In the genomic region with DNA sequence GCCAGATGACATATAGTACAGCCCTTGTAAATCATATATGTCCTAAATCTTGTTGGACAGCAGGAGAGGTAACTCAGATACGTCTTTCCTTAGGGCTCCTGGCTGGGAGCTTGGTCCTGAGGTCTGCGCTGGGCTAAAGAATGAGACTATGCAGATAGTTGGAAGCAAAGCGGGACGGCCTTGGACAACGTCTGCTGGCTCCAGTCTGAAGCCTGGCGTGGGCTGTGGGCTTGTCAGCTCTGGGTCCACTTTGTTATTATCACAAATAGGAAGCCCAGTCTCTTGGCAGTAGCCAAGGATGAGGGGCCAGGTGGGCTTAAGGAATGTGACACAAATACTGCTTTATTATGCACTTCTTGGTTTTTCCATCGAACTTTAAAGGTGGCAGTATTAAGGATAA, we compare ENCODE assay signal across 21 cellular contexts.
DNase-seq lines count a peak whose midpoint lies in the region; ATAC-seq and TF ChIP-seq lines count a peak whose summit lies in the region.
"Had no signal": no experiment of that assay in that cellular context is flagged by ENCODE, and none has a peak within 500 bp of the region (broad histone marks: within the 10 kb centered on the region; RNA-seq: fewer than 3 reads in every experiment).

No MANE protein-coding gene starts in this region.

- no peaks in the 10 kb centered on the region for H3K9me2 ChIP-seq in hepatocyte (replicated peaks; ENCODE audit: insufficient read depth)

- POLR2A ChIA-PET in HEK293T (lab: Yijun Ruan, JAX) = no interaction called here

- 76% methylated on average over 7 of the region's 7 CpGs for WGBS in hepatocyte (ENCODE audit: low lambda C conversion rate, missing lambda C conversion rate)

- H3K4me1 ChIP-seq in hepatocyte (ENCODE audit: insufficient read depth) = peaks cover 3% of the 10 kb centered on the region
- H3K4me1 ChIP-seq: A549 had no signal

- no peaks in the 10 kb centered on the region for H3K36me3 ChIP-seq in hepatocyte (replicated peaks; ENCODE audit: insufficient read depth, low read depth)
- H3K36me3 ChIP-seq: BE2C; BLaER1 treated with 17β-estradiol and CSF1 and Interleukin-3, amounts not matched to agents 10 nM and 100 nM had no signal

- CTCF ChIA-PET in HEK293T (lab: Yijun Ruan, JAX) = no interaction called here

- H3K79me2 ChIP-seq in hepatocyte = no peaks in the 10 kb centered on the region

- no peak for ATAC-seq in HG02678 (IDR thresholded peaks at IDR 0.05; ENCODE audit: unreplicated experiment)
- ATAC-seq: A549, GM23338, HCT116 had no signal

- intact Hi-C loops in posterior vena cava (cut with DNase I) = no loop called here

- H3K4me2 ChIP-seq in hepatocyte = no peak overlapping the region
- H3K4me2 ChIP-seq: A549; BLaER1 treated with 17β-estradiol and CSF1 and Interleukin-3, amounts not matched to agents 10 nM and 100 nM; GM23338 had no signal

- no peak for TF ChIP-seq CTCF in hepatocyte (IDR thresholded peaks at IDR 0.05; ENCODE audit: poor library complexity)

- no peaks in the 10 kb centered on the region for H3K9me3 ChIP-seq in hepatocyte (ENCODE audit: low read depth)
- H3K9me3 ChIP-seq: A549, BE2C had no signal

- peak overlapping the region; percentile 11 for H3K27ac ChIP-seq in hepatocyte
- H3K27ac ChIP-seq: A549; BLaER1 treated with 17β-estradiol and CSF1 and Interleukin-3, amounts not matched to agents 10 nM and 100 nM had no signal

- H3K27me3 ChIP-seq in hepatocyte = no peaks in the 10 kb centered on the region
- H3K27me3 ChIP-seq: BE2C; BLaER1 treated with 17β-estradiol and CSF1 and Interleukin-3, amounts not matched to agents 10 nM and 100 nM had no signal

- DNase-seq in HEK293T (ENCODE audit: extremely low spot score) = no peak
- no peak for DNase-seq in hepatocyte (ENCODE audit: low spot score)
- peak; percentile 74 for DNase-seq in posterior vena cava (ENCODE audit: low spot score)
- no peak for DNase-seq in RKO (ENCODE audit: low spot score)
- no peak for DNase-seq in GF-D8 (lab: John Stamatoyannopoulos, UW)
- DNase-seq: 8988T; ACHN; AML-193; BE2C; CD4-positive, alpha-beta T cell; CD8-positive, alpha-beta memory T cell; DMS 273 treated with DMSO at 0.1 percent for 48 hours; EL; GDM1; H9; HFFc6 had no signal

- H2AFZ ChIP-seq in hepatocyte = no peak overlapping the region
- H2AFZ ChIP-seq: GM23338 had no signal

- H3K4me3 ChIP-seq in hepatocyte = no peak overlapping the region
- H3K4me3 ChIP-seq: A549; BLaER1 treated with 17β-estradiol and CSF1 and Interleukin-3, amounts not matched to agents 10 nM and 100 nM; GM23338 had no signal

- no peaks in the 10 kb centered on the region for H4K20me1 ChIP-seq in hepatocyte (ENCODE audit: insufficient read depth, poor library complexity, severe bottlenecking)
- H4K20me1 ChIP-seq: BLaER1 treated with 17β-estradiol and CSF1 and Interleukin-3, amounts not matched to agents 10 nM and 100 nM had no signal

TF ChIP-seq in HEK293T, 16 proteins besides CTCF, POLR2A, EP300 and RAD21:
- TF ChIP-seq, protein P1, sequence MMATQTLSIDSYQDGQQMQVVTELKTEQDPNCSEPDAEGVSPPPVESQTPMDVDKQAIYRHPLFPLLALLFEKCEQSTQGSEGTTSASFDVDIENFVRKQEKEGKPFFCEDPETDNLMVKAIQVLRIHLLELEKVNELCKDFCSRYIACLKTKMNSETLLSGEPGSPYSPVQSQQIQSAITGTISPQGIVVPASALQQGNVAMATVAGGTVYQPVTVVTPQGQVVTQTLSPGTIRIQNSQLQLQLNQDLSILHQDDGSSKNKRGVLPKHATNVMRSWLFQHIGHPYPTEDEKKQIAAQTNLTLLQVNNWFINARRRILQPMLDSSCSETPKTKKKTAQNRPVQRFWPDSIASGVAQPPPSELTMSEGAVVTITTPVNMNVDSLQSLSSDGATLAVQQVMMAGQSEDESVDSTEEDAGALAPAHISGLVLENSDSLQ (IDR thresholded peaks at IDR 0.05) = peak; percentile 74
- no peak for TF ChIP-seq NFRKB (IDR thresholded peaks at IDR 0.05)
